In genomic region chr3:128567705-128568356, GRCh38 we compare ENCODE assay signal across 1 cellular context.
TF ChIP-seq lines count a peak whose summit lies in the region.

No MANE protein-coding gene starts in this region.

TF ChIP-seq in HepG2, 621 proteins besides CTCF, POLR2A, EP300 and RAD21 (continued from another document):
- TF ChIP-seq, protein P1, sequence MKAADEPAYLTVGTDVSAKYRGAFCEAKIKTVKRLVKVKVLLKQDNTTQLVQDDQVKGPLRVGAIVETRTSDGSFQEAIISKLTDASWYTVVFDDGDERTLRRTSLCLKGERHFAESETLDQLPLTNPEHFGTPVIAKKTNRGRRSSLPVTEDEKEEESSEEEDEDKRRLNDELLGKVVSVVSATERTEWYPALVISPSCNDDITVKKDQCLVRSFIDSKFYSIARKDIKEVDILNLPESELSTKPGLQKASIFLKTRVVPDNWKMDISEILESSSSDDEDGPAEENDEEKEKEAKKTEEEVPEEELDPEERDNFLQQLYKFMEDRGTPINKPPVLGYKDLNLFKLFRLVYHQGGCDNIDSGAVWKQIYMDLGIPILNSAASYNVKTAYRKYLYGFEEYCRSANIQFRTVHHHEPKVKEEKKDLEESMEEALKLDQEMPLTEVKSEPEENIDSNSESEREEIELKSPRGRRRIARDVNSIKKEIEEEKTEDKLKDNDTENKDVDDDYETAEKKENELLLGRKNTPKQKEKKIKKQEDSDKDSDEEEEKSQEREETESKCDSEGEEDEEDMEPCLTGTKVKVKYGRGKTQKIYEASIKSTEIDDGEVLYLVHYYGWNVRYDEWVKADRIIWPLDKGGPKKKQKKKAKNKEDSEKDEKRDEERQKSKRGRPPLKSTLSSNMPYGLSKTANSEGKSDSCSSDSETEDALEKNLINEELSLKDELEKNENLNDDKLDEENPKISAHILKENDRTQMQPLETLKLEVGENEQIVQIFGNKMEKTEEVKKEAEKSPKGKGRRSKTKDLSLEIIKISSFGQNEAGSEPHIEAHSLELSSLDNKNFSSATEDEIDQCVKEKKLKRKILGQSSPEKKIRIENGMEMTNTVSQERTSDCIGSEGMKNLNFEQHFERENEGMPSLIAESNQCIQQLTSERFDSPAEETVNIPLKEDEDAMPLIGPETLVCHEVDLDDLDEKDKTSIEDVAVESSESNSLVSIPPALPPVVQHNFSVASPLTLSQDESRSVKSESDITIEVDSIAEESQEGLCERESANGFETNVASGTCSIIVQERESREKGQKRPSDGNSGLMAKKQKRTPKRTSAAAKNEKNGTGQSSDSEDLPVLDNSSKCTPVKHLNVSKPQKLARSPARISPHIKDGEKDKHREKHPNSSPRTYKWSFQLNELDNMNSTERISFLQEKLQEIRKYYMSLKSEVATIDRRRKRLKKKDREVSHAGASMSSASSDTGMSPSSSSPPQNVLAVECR (CRISPR knock-in tag; IDR thresholded peaks at IDR 0.05; ENCODE audit: borderline replicate concordance), result no peak
- no peak for TF ChIP-seq STAT6 (CRISPR knock-in tag; IDR thresholded peaks at IDR 0.05; ENCODE audit: borderline replicate concordance)
- TF ChIP-seq, protein P2, sequence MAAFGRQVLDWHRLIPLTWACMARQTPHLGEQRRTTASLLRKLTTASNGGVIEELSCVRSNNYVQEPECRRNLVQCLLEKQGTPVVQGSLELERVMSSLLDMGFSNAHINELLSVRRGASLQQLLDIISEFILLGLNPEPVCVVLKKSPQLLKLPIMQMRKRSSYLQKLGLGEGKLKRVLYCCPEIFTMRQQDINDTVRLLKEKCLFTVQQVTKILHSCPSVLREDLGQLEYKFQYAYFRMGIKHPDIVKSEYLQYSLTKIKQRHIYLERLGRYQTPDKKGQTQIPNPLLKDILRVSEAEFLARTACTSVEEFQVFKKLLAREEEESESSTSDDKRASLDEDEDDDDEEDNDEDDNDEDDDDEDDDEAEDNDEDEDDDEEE (CRISPR knock-in tag; IDR thresholded peaks at IDR 0.05), result no peak
